Comparison of ENCODE assay signal across 18 cellular contexts in the genomic region with DNA sequence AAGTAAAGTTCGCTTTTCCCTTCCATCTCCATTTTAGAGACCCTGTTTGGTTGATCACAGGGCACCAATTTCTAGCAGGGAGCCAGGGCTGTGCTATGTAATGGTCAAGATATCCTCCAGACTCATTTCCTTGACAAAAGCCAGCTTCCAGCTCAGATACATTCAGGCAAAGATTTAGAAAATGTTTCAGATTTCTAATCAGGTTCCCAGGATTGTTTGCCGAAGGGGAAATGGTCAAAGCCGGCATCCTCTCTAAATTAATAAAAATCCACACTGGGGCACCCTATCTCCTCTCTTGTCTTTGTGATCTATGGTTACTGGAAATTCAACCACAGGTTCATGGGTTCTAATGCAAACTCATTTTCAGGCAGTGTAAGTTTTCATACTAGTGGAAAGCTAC.
A peak's percentile ranks its signal among the peaks of the same experiment; 100 is the strongest.
DNase-seq lines count a peak whose midpoint lies in the region; ATAC-seq and TF ChIP-seq lines count a peak whose summit lies in the region.
"Had no signal": no experiment of that assay in that cellular context is flagged by ENCODE, and none has a peak within 500 bp of the region (broad histone marks: within the 10 kb centered on the region; RNA-seq: fewer than 3 reads in every experiment).

No MANE protein-coding gene starts in this region.

- CTCF ChIA-PET in SK-N-SH (lab: Yijun Ruan, JAX), result interaction anchor here (0.8 kb wide), 3 partner anchors 15 to 1764 kb away, joined by 3 read pairs; no protein-coding TSS in a partner anchor
- CTCF ChIA-PET in OCI-LY7 (lab: Charles Lee; ENCODE audit: unreplicated experiment), result no interaction called here

- H3F3A ChIP-seq in SK-N-SH (replicated peaks; ENCODE audit: insufficient read depth), result no peaks in the 10 kb centered on the region

- TF ChIP-seq EP300 in SK-N-SH (IDR thresholded peaks at IDR 0.05; ENCODE audit: borderline replicate concordance in 1 of 2, low read depth in 1 of 2, low read length in 1 of 2), result peak in 1 of 2 experiments; percentile 100; a peak in 2 of 4 replicates

- POLR2A ChIA-PET in SK-N-SH (lab: Yijun Ruan, JAX), result no interaction called here
- POLR2A ChIA-PET in OCI-LY7 (lab: Charles Lee), result no interaction called here

- TF ChIP-seq RAD21 in SK-N-SH (IDR thresholded peaks at IDR 0.05; ENCODE audit: low read length), result peak; percentile 58

- H3K27ac Mint-ChIP-seq in nephron, result peak overlapping the region; percentile 18 to 85 (median 58)
- H3K27ac Mint-ChIP-seq: CD8-positive, alpha-beta T cell; IgD-negative memory B cell had no signal

- no peak overlapping the region for H3K4me2 ChIP-seq in SK-N-SH
- no peak overlapping the region for H3K4me2 ChIP-seq in OCI-LY7 (ENCODE audit: low read length)
- H3K4me2 ChIP-seq: BLaER1 treated with 17β-estradiol and CSF1 and Interleukin-3, amounts not matched to agents 10 nM and 100 nM had no signal

- H3K27ac ChIP-seq in SK-N-SH (ENCODE audit: low read depth in 2 of 2, low read length in 1 of 2) (peak overlapping the region in 1 of 2 experiments; percentile 87; a peak in 2 of 4 replicates), OCI-LY7 (ENCODE audit: low read depth, low read length, poor library complexity, severe bottlenecking) (no peak overlapping the region)
- H3K27ac ChIP-seq: BLaER1 treated with 17β-estradiol and CSF1 and Interleukin-3, amounts not matched to agents 10 nM and 100 nM; GM23248 had no signal

- no peaks in the 10 kb centered on the region for H3K36me3 Mint-ChIP-seq in nephron (ENCODE audit: low read depth)
- H3K36me3 Mint-ChIP-seq: CD8-positive, alpha-beta T cell; IgD-negative memory B cell had no signal

- H2AFZ ChIP-seq in SK-N-SH (ENCODE audit: low read depth) (no peak overlapping the region), OCI-LY7 (ENCODE audit: low read length) (no peak overlapping the region)
- H2AFZ ChIP-seq: GM23248 had no signal

- H3K36me3 ChIP-seq in SK-N-SH (replicated peaks in 1 of 2; ENCODE audit: control insufficient read depth in 1 of 2, insufficient read depth in 2 of 2, low read length in 1 of 2) (no peaks in the 10 kb centered on the region), OCI-LY7 (ENCODE audit: insufficient read depth, low read length) (no peaks in the 10 kb centered on the region)
- H3K36me3 ChIP-seq: BLaER1 treated with 17β-estradiol and CSF1 and Interleukin-3, amounts not matched to agents 10 nM and 100 nM had no signal

- H3K4me3 Mint-ChIP-seq in nephron, result no peak overlapping the region
- H3K4me3 Mint-ChIP-seq: CD8-positive, alpha-beta T cell; IgD-negative memory B cell had no signal

- no TSS peak for BruUV-seq in OCI-LY7 (replicated peaks; lab: Mats Ljungman, UMichigan)

- H3K79me2 ChIP-seq in SK-N-SH (ENCODE audit: insufficient read depth) (no peaks in the 10 kb centered on the region), OCI-LY7 (ENCODE audit: insufficient read depth, low read depth, low read length) (no peaks in the 10 kb centered on the region)

- TF ChIP-seq CTCF in SK-N-SH (IDR thresholded peaks at IDR 0.05), result no peak
- no peak for TF ChIP-seq CTCF in nephron (IDR thresholded peaks at IDR 0.05; ENCODE audit: unreplicated experiment in 3 of 3)
- no peak for TF ChIP-seq CTCF in OCI-LY7 (conservative IDR thresholded peaks at IDR 0.05; ENCODE audit: low read length)

- WGBS in SK-N-SH (ENCODE audit: low lambda C conversion rate), result 4% methylated on average over 3 of the region's 3 CpGs

- no peaks in the 10 kb centered on the region for H3K27me3 ChIP-seq in SK-N-SH (ENCODE audit: insufficient read depth)
- H3K27me3 ChIP-seq: BLaER1 treated with 17β-estradiol and CSF1 and Interleukin-3, amounts not matched to agents 10 nM and 100 nM had no signal

- H3K9me2 ChIP-seq in SK-N-SH (no peaks in the 10 kb centered on the region; the same call in 1 of the 2 replicates), OCI-LY7 (ENCODE audit: insufficient read depth, low read length) (no peaks in the 10 kb centered on the region)

- DNase-seq in ELR (ENCODE audit: low read depth) (peak; percentile 10), SK-N-SH (peak; percentile 51), left kidney (ENCODE audit: low read depth, low spot score) (peak; percentile 9), OCI-LY7 (ENCODE audit: low spot score) (no peak)
- DNase-seq: 8988T; Calu3; CD8-positive, alpha-beta T cell; DMS79 treated with DMSO at 0.1 percent for 48 hours; GM23248; HCEC 1CT had no signal

- peaks cover 0 to 38% of the 10 kb centered on the region in 2 experiments; a peak in 2 of 4 replicates for H3K4me1 ChIP-seq in SK-N-SH (ENCODE audit: control insufficient read depth in 1 of 2, insufficient read depth in 2 of 2, low read depth in 1 of 2, low read length in 1 of 2)
- H3K4me1 ChIP-seq in OCI-LY7 (ENCODE audit: insufficient read depth, low read length, poor library complexity, severe bottlenecking), result no peaks in the 10 kb centered on the region
- H3K4me1 ChIP-seq: BLaER1 treated with 17β-estradiol and CSF1 and Interleukin-3, amounts not matched to agents 10 nM and 100 nM had no signal

- no peaks in the 10 kb centered on the region for H3K9me3 Mint-ChIP-seq in nephron

- H3K4me1 Mint-ChIP-seq in nephron, result peaks cover 45% of the 10 kb centered on the region
- H3K4me1 Mint-ChIP-seq: IgD-negative memory B cell had no signal

- intact Hi-C loops in OCI-LY7 (cut with micrococcal nuclease; ENCODE audit: unreplicated experiment), result no loop called here

- no peak overlapping the region for H3K4me3 ChIP-seq in SK-N-SH (ENCODE audit: low read depth in 2 of 2, low read length in 1 of 2)
- no peak overlapping the region for H3K4me3 ChIP-seq in OCI-LY7 (ENCODE audit: low read depth, low read length, poor library complexity, severe bottlenecking)
- H3K4me3 ChIP-seq: BLaER1 treated with 17β-estradiol and CSF1 and Interleukin-3, amounts not matched to agents 10 nM and 100 nM; GM12878; GM23248 had no signal

- H3K9me3 ChIP-seq in SK-N-SH, result no peaks in the 10 kb centered on the region
- no peaks in the 10 kb centered on the region for H3K9me3 ChIP-seq in OCI-LY7 (ENCODE audit: low read length)
- H3K9me3 ChIP-seq: BLaER1 treated with 17β-estradiol and CSF1 and Interleukin-3, amounts not matched to agents 10 nM and 100 nM had no signal

- H4K20me1 ChIP-seq in SK-N-SH (ENCODE audit: insufficient read depth) (no peaks in the 10 kb centered on the region), OCI-LY7 (ENCODE audit: insufficient read depth, low read length) (no peaks in the 10 kb centered on the region)
- H4K20me1 ChIP-seq: BLaER1 treated with 17β-estradiol and CSF1 and Interleukin-3, amounts not matched to agents 10 nM and 100 nM had no signal

- H3K9ac ChIP-seq in SK-N-SH, result no peak overlapping the region
- H3K9ac ChIP-seq: BLaER1 treated with 17β-estradiol and CSF1 and Interleukin-3, amounts not matched to agents 10 nM and 100 nM; GM23248 had no signal

- no peaks in the 10 kb centered on the region for H3K27me3 Mint-ChIP-seq in nephron (ENCODE audit: low read depth)
- H3K27me3 Mint-ChIP-seq: IgD-negative memory B cell had no signal

- ATAC-seq in HG02588 (IDR thresholded peaks at IDR 0.05; ENCODE audit: unreplicated experiment) (no peak), GM21737 (IDR thresholded peaks at IDR 0.05; ENCODE audit: unreplicated experiment) (no peak), HG03565 (IDR thresholded peaks at IDR 0.05; ENCODE audit: unreplicated experiment) (no peak)
- ATAC-seq: CD8-positive, alpha-beta T cell; GM12878; HepG2 had no signal

TF ChIP-seq in SK-N-SH, 30 proteins besides CTCF, POLR2A, EP300 and RAD21 (continues in another document):
- TF ChIP-seq JUND (IDR thresholded peaks at IDR 0.05), result no peak
- no peak for TF ChIP-seq USF1 (IDR thresholded peaks at IDR 0.05; ENCODE audit: borderline replicate concordance, low read depth)
- TF ChIP-seq, protein P1, sequence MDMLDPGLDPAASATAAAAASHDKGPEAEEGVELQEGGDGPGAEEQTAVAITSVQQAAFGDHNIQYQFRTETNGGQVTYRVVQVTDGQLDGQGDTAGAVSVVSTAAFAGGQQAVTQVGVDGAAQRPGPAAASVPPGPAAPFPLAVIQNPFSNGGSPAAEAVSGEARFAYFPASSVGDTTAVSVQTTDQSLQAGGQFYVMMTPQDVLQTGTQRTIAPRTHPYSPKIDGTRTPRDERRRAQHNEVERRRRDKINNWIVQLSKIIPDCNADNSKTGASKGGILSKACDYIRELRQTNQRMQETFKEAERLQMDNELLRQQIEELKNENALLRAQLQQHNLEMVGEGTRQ (IDR thresholded peaks at IDR 0.05; ENCODE audit: borderline replicate concordance, low read depth, low read length), result no peak
- TF ChIP-seq ZBTB33 (IDR thresholded peaks at IDR 0.05; ENCODE audit: borderline replicate concordance, low read depth), result no peak
- peak; percentile 99 for TF ChIP-seq RCOR1 (IDR thresholded peaks at IDR 0.05; ENCODE audit: low read length)
- no peak for TF ChIP-seq NRF1 (IDR thresholded peaks at IDR 0.05; ENCODE audit: low read depth, low read length)
- TF ChIP-seq NFIC (IDR thresholded peaks at IDR 0.05; ENCODE audit: borderline replicate concordance), result no peak
- TF ChIP-seq FOXJ3 (CRISPR knock-in tag; IDR thresholded peaks at IDR 0.05), result peak; percentile 90
